8 cellular contexts compared by ENCODE assay signal in the genomic region with DNA sequence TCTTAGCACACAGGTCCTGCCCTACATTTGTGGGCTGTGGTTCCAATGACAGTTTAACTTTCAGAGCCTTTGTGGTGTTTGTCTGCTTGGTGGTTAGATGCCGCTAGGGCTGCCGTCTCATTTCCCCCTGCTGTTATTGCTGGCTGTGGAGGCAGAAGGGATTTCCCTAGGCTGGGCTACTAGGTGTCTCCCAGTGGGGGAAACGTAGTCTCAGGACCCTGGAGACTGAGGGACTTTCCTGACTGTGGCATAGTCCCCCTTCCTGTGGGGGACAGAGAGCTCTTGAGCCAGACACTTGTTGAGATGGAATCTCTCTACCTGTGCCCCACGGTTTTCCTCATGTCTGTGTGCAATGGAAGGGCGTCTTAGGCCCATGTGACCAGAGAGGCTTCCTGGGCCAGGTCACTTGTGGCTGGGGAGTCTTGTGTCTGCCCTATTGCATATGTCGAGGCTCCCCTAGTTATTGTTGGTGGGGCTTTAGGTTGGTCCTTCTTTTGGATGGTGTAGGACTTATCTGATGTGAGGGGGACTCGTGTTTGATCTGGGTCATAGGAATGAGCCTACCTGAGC.
DNase-seq lines count a peak whose midpoint lies in the region; ATAC-seq and TF ChIP-seq lines count a peak whose summit lies in the region.

No MANE protein-coding gene starts in this region.

- peak; percentile 13 to 75 (median 58) for DNase-seq in T-cell
- peak; percentile 33 to 61 for DNase-seq in central memory CD8-positive, alpha-beta T cell (ENCODE audit: low spot score in 2 of 2)
- DNase-seq in stimulated activated CD8-positive, alpha-beta memory T cell treated with anti-CD3 and anti-CD28 coated beads, Interleukin-15, amount 100 ng/mL, for 4 hours (ENCODE audit: low read depth in 2 of 2), result peak; percentile 19 to 26
- DNase-seq in RWPE1 (ENCODE audit: low spot score), result no peak
- DNase-seq in HCEC 1CT, result no peak
- no peak for DNase-seq in GM03348 (ENCODE audit: low spot score)

- H3K9me3 Mint-ChIP-seq in T-cell, result no peaks in the 10 kb centered on the region
- H3K9me3 Mint-ChIP-seq in central memory CD8-positive, alpha-beta T cell, result no peaks in the 10 kb centered on the region

- no peak overlapping the region for H3K27ac ChIP-seq in RWPE1

- TF ChIP-seq CTCF in RWPE1 (conservative IDR thresholded peaks at IDR 0.05; ENCODE audit: low read depth), result no peak

- CTCF ChIA-PET in T-cell (lab: Charles Lee) (no interaction called here), RWPE1 (lab: Yijun Ruan, JAX) (interaction anchor here (0.6 kb wide), 1 partner anchor 12 kb away, joined by 6 read pairs; no protein-coding TSS in a partner anchor)

- POLR2A ChIA-PET in T-cell (lab: Charles Lee), result no interaction called here
- POLR2A ChIA-PET in RWPE1 (lab: Yijun Ruan, JAX; ENCODE audit: low non-redundant PET), result no interaction called here

- peaks cover 22 to 33% (median 27%) of the 10 kb centered on the region in 3 donors for H3K4me1 Mint-ChIP-seq in T-cell
- H3K4me1 Mint-ChIP-seq in central memory CD8-positive, alpha-beta T cell, result peaks cover 39% of the 10 kb centered on the region

- peak; percentile 97 for ATAC-seq in GM18858 (IDR thresholded peaks at IDR 0.05; ENCODE audit: unreplicated experiment)
- ATAC-seq in HG02870 (IDR thresholded peaks at IDR 0.05; ENCODE audit: unreplicated experiment), result peak; percentile 97
- ATAC-seq in T-cell (replicated peaks in 1 of 4), result peak; percentile 89 to 97 (median 94)
- peak; percentile 97 for ATAC-seq in central memory CD8-positive, alpha-beta T cell (replicated peaks; ENCODE audit: extremely low read depth, poor library complexity, severe bottlenecking)

- peak overlapping the region; percentile 55 to 64 for H3K27ac Mint-ChIP-seq in T-cell
- H3K27ac Mint-ChIP-seq in central memory CD8-positive, alpha-beta T cell (ENCODE audit: low read depth), result peak overlapping the region; percentile 80

- H3K27me3 Mint-ChIP-seq in T-cell, result no peaks in the 10 kb centered on the region
- H3K27me3 Mint-ChIP-seq in central memory CD8-positive, alpha-beta T cell, result no peaks in the 10 kb centered on the region

- peaks cover 5% of the 10 kb centered on the region for H3K36me3 Mint-ChIP-seq in T-cell
- peaks cover 2% of the 10 kb centered on the region for H3K36me3 Mint-ChIP-seq in central memory CD8-positive, alpha-beta T cell (ENCODE audit: insufficient read depth)

- H3K4me3 Mint-ChIP-seq in T-cell, result peak overlapping the region in 2 of 3 donors; percentile 3 to 42
- peak overlapping the region; percentile 43 for H3K4me3 Mint-ChIP-seq in central memory CD8-positive, alpha-beta T cell

Comparison
In these comparisons a context has a peak if more than half of its experiments do, and no peak if none do; other contexts are left out.
1. DNase-seq: peak in T-cell (34 of 34), central memory CD8-positive, alpha-beta T cell (2 of 2) and stimulated activated CD8-positive, alpha-beta memory T cell treated with anti-CD3 and anti-CD28 coated beads, Interleukin-15, amount 100 ng/mL, for 4 hours (2 of 2); none in RWPE1 (single experiment), HCEC 1CT (single experiment) and GM03348 (single experiment).
2. Peak in every context shown above with its lines, with median percentiles within 50 percentile points of each other: ATAC-seq.